In the genomic region with DNA sequence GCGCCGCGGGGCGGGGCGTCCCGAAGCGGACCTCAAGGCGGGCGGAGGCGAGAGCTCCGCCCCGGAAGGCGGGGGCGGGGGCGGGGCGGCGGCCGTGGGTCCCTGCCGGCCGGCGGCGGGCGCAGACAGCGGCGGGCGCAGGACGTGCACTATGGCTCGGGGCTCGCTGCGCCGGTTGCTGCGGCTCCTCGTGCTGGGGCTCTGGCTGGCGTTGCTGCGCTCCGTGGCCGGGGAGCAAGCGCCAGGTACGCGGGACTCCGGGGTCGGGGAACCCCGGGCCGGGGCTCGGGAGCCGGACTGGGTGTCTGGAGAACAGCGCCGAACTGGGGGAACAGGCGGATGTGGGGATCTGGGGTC, we compare ENCODE assay signal across 8 cellular contexts. TPM values are rescaled to one million over a fixed set of nuclear protein-coding genes. Genes with fewer than 3 reads are reported as not detected.
DNase-seq lines count a peak whose midpoint lies in the region; ATAC-seq, FAIRE-seq and TF ChIP-seq lines count a peak whose summit lies in the region.

A gene with protein sequence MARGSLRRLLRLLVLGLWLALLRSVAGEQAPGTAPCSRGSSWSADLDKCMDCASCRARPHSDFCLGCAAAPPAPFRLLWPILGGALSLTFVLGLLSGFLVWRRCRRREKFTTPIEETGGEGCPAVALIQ (plus strand): TSS at position 122 of the 357 bp plus-strand sequence. CDS start 30 bp downstream, at position 152.

- TF ChIP-seq EP300 in transverse colon (IDR thresholded peaks at IDR 0.05; ENCODE audit: low read depth): no peak

- H3K27ac Mint-ChIP-seq in activated naive CD4-positive, alpha-beta T cell treated with anti-CD3 and anti-CD28 coated beads, Interleukin-2, amount 10 ng/mL, durations not matched to agents 7 days and 5 days: peak within 1 kb of the TSS; percentile 64

- TF ChIP-seq POLR2A in Raji (IDR thresholded peaks at IDR 0.05; ENCODE audit: insufficient read depth, low read depth, low read length) (peak; percentile 83), transverse colon (IDR thresholded peaks at IDR 0.05) (peak; percentile 80)

- peak; percentile 34 for ATAC-seq in HG03280 (IDR thresholded peaks at IDR 0.05; ENCODE audit: unreplicated experiment)

- H3K9ac ChIP-seq in neuronal stem cell (ENCODE audit: low read depth, low read length, poor library complexity): peak within 1 kb of the TSS; percentile 91

- peak within 1 kb of the TSS; percentile 100 for H3K4me2 ChIP-seq in neuronal stem cell (ENCODE audit: insufficient read depth, low read length, poor library complexity, severe bottlenecking)

- no peaks in the 10 kb centered on the region for H3K9me3 ChIP-seq in neuronal stem cell (replicated peaks in 1 of 2; ENCODE audit: control insufficient read depth in 2 of 2, insufficient read depth in 1 of 2, low read depth in 1 of 2, low read length in 2 of 2)
- H3K9me3 ChIP-seq in transverse colon: no peaks in the 10 kb centered on the region

- peaks cover 57% of the 10 kb centered on the region for H3K27me3 Mint-ChIP-seq in activated naive CD4-positive, alpha-beta T cell treated with anti-CD3 and anti-CD28 coated beads, Interleukin-2, amount 10 ng/mL, durations not matched to agents 7 days and 5 days

- H2BK120ac ChIP-seq in neuronal stem cell (ENCODE audit: low read depth, low read length): no peak within 1 kb of the TSS

- peak within 1 kb of the TSS; percentile 43 for H4K8ac ChIP-seq in neuronal stem cell (ENCODE audit: low read depth, low read length)

- H3K23ac ChIP-seq in neuronal stem cell (ENCODE audit: low read depth, low read length, poor library complexity): peak within 1 kb of the TSS; percentile 98

- H2BK12ac ChIP-seq in neuronal stem cell (ENCODE audit: low read length): peak within 1 kb of the TSS; percentile 90

- H3K4me1 Mint-ChIP-seq in activated naive CD4-positive, alpha-beta T cell treated with anti-CD3 and anti-CD28 coated beads, Interleukin-2, amount 10 ng/mL, durations not matched to agents 7 days and 5 days: peaks cover 51% of the 10 kb centered on the region

- H2BK15ac ChIP-seq in neuronal stem cell (ENCODE audit: low read length): peak within 1 kb of the TSS; percentile 96

- peak within 1 kb of the TSS; percentile 90 for H3K4me3 Mint-ChIP-seq in activated naive CD4-positive, alpha-beta T cell treated with anti-CD3 and anti-CD28 coated beads, Interleukin-2, amount 10 ng/mL, durations not matched to agents 7 days and 5 days

- peak within 1 kb of the TSS; percentile 89 for H3K14ac ChIP-seq in neuronal stem cell (ENCODE audit: low read length)

- in situ Hi-C loops in transverse colon (cut with MboI; ENCODE audit: low pct_ligation_motif_present in 1 of 4, low pct_unique_long_range_greater_than_20kb in 1 of 4, low sequenced_read_pairs in 3 of 4): no loop called here

- H3K36me3 Mint-ChIP-seq in activated naive CD4-positive, alpha-beta T cell treated with anti-CD3 and anti-CD28 coated beads, Interleukin-2, amount 10 ng/mL, durations not matched to agents 7 days and 5 days: peaks cover 7% of the 10 kb centered on the region

- no peak within 1 kb of the TSS for H3K4ac ChIP-seq in neuronal stem cell (ENCODE audit: low read length)

- no CpG with 5 or more reads among the region's 49 CpGs for WGBS in neuronal stem cell (ENCODE audit: extremely low coverage in 2 of 2, insufficient read length in 2 of 2, insufficient replicate concordance in 1 of 2), 2 donors
- 0% methylated on average over 4 of the region's 49 CpGs; no CpG with 5 or more reads in 1 of the 2 donors for WGBS in transverse colon (ENCODE audit: low coverage in 1 of 2), 2 donors

- FAIRE-seq in frontal cortex (lab: Jason Lieb, UNC): no peak

- H3K36me3 ChIP-seq in neuronal stem cell (replicated peaks in 1 of 2; ENCODE audit: control insufficient read depth in 2 of 2, insufficient read depth in 2 of 2, low read length in 2 of 2) (no peaks in the 10 kb centered on the region), transverse colon (no peaks in the 10 kb centered on the region)

- peak within 1 kb of the TSS; percentile 92 for H3K27ac ChIP-seq in neuronal stem cell (replicated peaks; ENCODE audit: low read length)
- peak within 1 kb of the TSS; percentile 92 to 94 (median 93) for H3K27ac ChIP-seq in transverse colon

- H3K27me3 ChIP-seq in neuronal stem cell (ENCODE audit: control insufficient read depth in 3 of 3, insufficient read depth in 3 of 3, low read depth in 1 of 3, low read length in 3 of 3) (peaks cover 0 to 19% (median 9%) of the 10 kb centered on the region in 3 experiments), transverse colon (peaks cover 21% of the 10 kb centered on the region)

- H3K9me3 Mint-ChIP-seq in activated naive CD4-positive, alpha-beta T cell treated with anti-CD3 and anti-CD28 coated beads, Interleukin-2, amount 10 ng/mL, durations not matched to agents 7 days and 5 days: no peaks in the 10 kb centered on the region

- H3K4me1 ChIP-seq in neuronal stem cell (ENCODE audit: control insufficient read depth in 2 of 2, insufficient read depth in 1 of 2, low read depth in 1 of 2, low read length in 2 of 2) (peaks cover 25 to 29% of the 10 kb centered on the region in 2 donors), transverse colon (peaks cover 24 to 57% (median 45%) of the 10 kb centered on the region in 4 donors)

- peak; percentile 25 for DNase-seq in DMS 273 treated with DMSO at 0.1 percent for 48 hours (lab: John Stamatoyannopoulos, UW)
- peak; percentile 80 for DNase-seq in activated naive CD4-positive, alpha-beta T cell treated with anti-CD3 and anti-CD28 coated beads, Interleukin-2, amount 10 ng/mL, durations not matched to agents 7 days and 5 days
- peak; percentile 83 to 91 for DNase-seq in frontal cortex (ENCODE audit: low spot score in 2 of 2)
- peak; percentile 84 for DNase-seq in neuronal stem cell (ENCODE audit: low spot score)
- peak; percentile 83 for DNase-seq in transverse colon
- no peak for DNase-seq in cortex of kidney (lab: John Stamatoyannopoulos, UW)

- H3K18ac ChIP-seq in neuronal stem cell (ENCODE audit: low read length): peak within 1 kb of the TSS; percentile 98

- intact Hi-C loops in transverse colon (cut with DNase I; ENCODE audit: low total_unique reads): no loop called here

- H2AK5ac ChIP-seq in neuronal stem cell (ENCODE audit: low read depth, low read length): peak within 1 kb of the TSS; percentile 81

- peaks cover 9% of the 10 kb centered on the region for H3K79me1 ChIP-seq in neuronal stem cell (ENCODE audit: low read depth, low read length)

- H2BK5ac ChIP-seq in neuronal stem cell (ENCODE audit: low read length): peak within 1 kb of the TSS; percentile 82

- H3K4me3 ChIP-seq in neuronal stem cell (ENCODE audit: low read length in 2 of 2) (peak within 1 kb of the TSS; percentile 51 to 91), transverse colon (peak within 1 kb of the TSS; percentile 45 to 66 (median 54))

- CTCF ChIA-PET in activated naive CD4-positive, alpha-beta T cell treated with anti-CD3 and anti-CD28 coated beads, Interleukin-2, amount 10 ng/mL, durations not matched to agents 7 days and 5 days (lab: Charles Lee): interaction anchor here (1.2 to 18.9 kb wide), 3 partner anchors 9 to 109 kb away, joined by 3 to 300 read pairs (median 43); a partner anchor contains a TSS

- no peak within 1 kb of the TSS for H4K91ac ChIP-seq in neuronal stem cell (ENCODE audit: low read depth, low read length, poor library complexity)

- H2AFZ ChIP-seq in neuronal stem cell (ENCODE audit: low read length): peak within 1 kb of the TSS; percentile 93

- peak in 1 of 5 experiments; percentile 2 for TF ChIP-seq CTCF in transverse colon (IDR thresholded peaks at IDR 0.05)

RNA-seq across cellular contexts. Expression of the gene that starts here (rescaled TPM):
- total RNA-seq in frontal cortex: 0.82 TPM
- polyA plus RNA-seq in neuronal stem cell (2013, experiment 1 of 2): 10.4 TPM
- 10.2 TPM for polyA plus RNA-seq in neuronal stem cell (2013, experiment 2 of 2)
- 10 to 100 TPM; 13.3 to 50.5 (median 19.9) TPM for total RNA-seq in transverse colon

Comparison
In these comparisons a context has a peak if more than half of its experiments do, and no peak if none do; other contexts are left out.
1. Peak in DNase-seq in frontal cortex; RNA of the gene not detected or under 1 TPM.